ENCODE assay signal across 18 cellular contexts in genomic region chr3:180403156-180403555, GRCh38.
A peak's percentile ranks its signal among the peaks of the same experiment; 100 is the strongest.
DNase-seq lines count a peak whose midpoint lies in the region; ATAC-seq, FAIRE-seq and TF ChIP-seq lines count a peak whose summit lies in the region.
"Had no signal": no experiment of that assay in that cellular context is flagged by ENCODE, and none has a peak within 500 bp of the region (broad histone marks: within the 10 kb centered on the region; RNA-seq: fewer than 3 reads in every experiment).

No MANE protein-coding gene starts in this region.

- H4K20me1 ChIP-seq in keratinocyte (ENCODE audit: control insufficient read depth, extremely low read depth, insufficient read depth, low read length): no peaks in the 10 kb centered on the region

- H3K9me1 ChIP-seq in keratinocyte (ENCODE audit: control insufficient read depth, extremely low read depth, insufficient read depth, low read length): no peaks in the 10 kb centered on the region

- H3K9me3 Mint-ChIP-seq in HFFc6: no peaks in the 10 kb centered on the region
- H3K9me3 Mint-ChIP-seq: CD8-positive, alpha-beta T cell; GM23338; H9 had no signal

- no peaks in the 10 kb centered on the region for H3K9me3 ChIP-seq in keratinocyte (ENCODE audit: control insufficient read depth, low read depth, low read length)
- H3K9me3 ChIP-seq: A549, Caco-2 had no signal

- no peak overlapping the region for H3K27ac ChIP-seq in keratinocyte (ENCODE audit: control insufficient read depth, insufficient read depth, low read length)
- H3K27ac ChIP-seq: A549 had no signal

- no peaks in the 10 kb centered on the region for H3K79me2 ChIP-seq in keratinocyte (ENCODE audit: control insufficient read depth, insufficient read depth, low read length)

- no peak for TF ChIP-seq CTCF in HFFc6 (IDR thresholded peaks at IDR 0.05)
- TF ChIP-seq CTCF in bronchial epithelial cell (IDR thresholded peaks at IDR 0.05; ENCODE audit: insufficient read depth, low read length, severe bottlenecking): no peak
- TF ChIP-seq CTCF in keratinocyte (optimal IDR thresholded peaks at IDR 0.05 in 1 of 3, IDR thresholded peaks at IDR 0.05 in 1 of 3, conservative IDR thresholded peaks at IDR 0.05 in 1 of 3; ENCODE audit: extremely low read depth in 1 of 3, insufficient read depth in 2 of 3, low read length in 3 of 3): no peak

- ATAC-seq in HG02763 (IDR thresholded peaks at IDR 0.05; ENCODE audit: unreplicated experiment) (no peak), HG03039 (IDR thresholded peaks at IDR 0.05; ENCODE audit: unreplicated experiment) (no peak)
- ATAC-seq: A549; CD8-positive, alpha-beta T cell; GM23338 had no signal

- H3K27ac Mint-ChIP-seq in HFFc6: peak overlapping the region; percentile 87
- H3K27ac Mint-ChIP-seq: CD14-positive monocyte; CD8-positive, alpha-beta T cell; GM23338; H9 had no signal

- FAIRE-seq in bronchial epithelial cell (lab: Jason Lieb, UNC) (no peak), keratinocyte (lab: Jason Lieb, UNC) (no peak)
- FAIRE-seq: A549 had no signal

- H3K36me3 ChIP-seq in bronchial epithelial cell (ENCODE audit: control insufficient read depth, insufficient read depth, low read length): no peaks in the 10 kb centered on the region
- H3K36me3 ChIP-seq in keratinocyte (ENCODE audit: control insufficient read depth in 2 of 2, extremely low read depth in 1 of 2, insufficient read depth in 2 of 2, low read length in 2 of 2): no peaks in the 10 kb centered on the region

- dilution Hi-C loops in keratinocyte (cut with MboI; ENCODE audit: extremely low pct_ligation_motif_present, low sequenced_read_pairs): no loop called here

- H3K27me3 ChIP-seq in bronchial epithelial cell (ENCODE audit: control insufficient read depth, insufficient read depth, low read length) (no peaks in the 10 kb centered on the region), keratinocyte (ENCODE audit: control insufficient read depth, extremely low read depth, insufficient read depth, low read length) (no peaks in the 10 kb centered on the region)

- H3K4me3 Mint-ChIP-seq in HFFc6: peak overlapping the region; percentile 53; the same call in 1 of the 2 replicates
- H3K4me3 Mint-ChIP-seq: CD14-positive monocyte; CD8-positive, alpha-beta T cell; GM23338; H9 had no signal

- H3K4me3 ChIP-seq in bronchial epithelial cell (ENCODE audit: low read depth, low read length): no peak overlapping the region
- H3K4me3 ChIP-seq in keratinocyte (ENCODE audit: control insufficient read depth in 2 of 3, extremely low read depth in 1 of 3, insufficient read depth in 2 of 3, low read depth in 1 of 3, low read length in 3 of 3): peak overlapping the region in 1 of 3 experiments; percentile 5
- H3K4me3 ChIP-seq: A549, GM12878, GM23338 had no signal

- H3K4me1 Mint-ChIP-seq in HFFc6 (ENCODE audit: low read depth): peaks cover 44% of the 10 kb centered on the region
- H3K4me1 Mint-ChIP-seq: CD14-positive monocyte, GM23338, H9 had no signal

- no peaks in the 10 kb centered on the region for H3K4me1 ChIP-seq in keratinocyte (ENCODE audit: control insufficient read depth, extremely low read depth, insufficient read depth, low read length)
- H3K4me1 ChIP-seq: A549, Caco-2 had no signal

- no peak overlapping the region for H3K9ac ChIP-seq in keratinocyte (ENCODE audit: control insufficient read depth, extremely low read depth, insufficient read depth, low read length)

- no peaks in the 10 kb centered on the region for H3K36me3 Mint-ChIP-seq in HFFc6 (ENCODE audit: low read depth)
- H3K36me3 Mint-ChIP-seq: CD14-positive monocyte; CD8-positive, alpha-beta T cell had no signal

- DNase-seq in ELR (ENCODE audit: low read depth): peak; percentile 45
- DNase-seq in HFFc6: peak; percentile 49
- peak; percentile 55 for DNase-seq in bronchial epithelial cell (ENCODE audit: low read depth)
- no peak for DNase-seq in keratinocyte (ENCODE audit: low read depth, low spot score)
- no peak for DNase-seq in COR-L47 (lab: John Stamatoyannopoulos, UW)
- DNase-seq in UCSD-AML1 (lab: John Stamatoyannopoulos, UW; ENCODE audit: unreplicated experiment): no peak
- DNase-seq: Caco-2; CD8-positive, alpha-beta T cell; DMS53; H9; IMR-90; KBM-7 had no signal

- no peaks in the 10 kb centered on the region for H3K27me3 Mint-ChIP-seq in HFFc6 (ENCODE audit: insufficient read depth)

- H2AFZ ChIP-seq in keratinocyte (ENCODE audit: control insufficient read depth, low read length): no peak overlapping the region
- H2AFZ ChIP-seq: GM23338 had no signal

- H3K4me2 ChIP-seq in keratinocyte (ENCODE audit: control insufficient read depth, extremely low read depth, insufficient read depth, low read depth, low read length): peak overlapping the region; percentile 11
- H3K4me2 ChIP-seq: A549, GM23338 had no signal

Comparison
In these comparisons a context has a peak if more than half of its experiments do, and no peak if none do; other contexts are left out.
1. DNase-seq: peak in ELR (single experiment), HFFc6 (single experiment) and bronchial epithelial cell (single experiment); none in keratinocyte (single experiment), COR-L47 (single experiment) and UCSD-AML1 (single experiment).